In genomic region chr7:141550694-141551079, GRCh38 we compare ENCODE assay signal across 8 cellular contexts. TPM values are rescaled to one million over a fixed set of nuclear protein-coding genes. Genes with fewer than 3 reads are reported as not detected.
DNase-seq lines count a peak whose midpoint lies in the region; FAIRE-seq lines count a peak whose summit lies in the region.

No MANE protein-coding gene starts in this region.

- DNase-seq in NCI-H526 (lab: John Stamatoyannopoulos, UW) (peak; percentile 58), NCI-H526 treated with DMSO at 0.1 percent for 48 hours (lab: John Stamatoyannopoulos, UW) (no peak), adipocyte (ENCODE audit: low read depth) (no peak), iPS DF 6.9 (ENCODE audit: low read depth, low spot score) (no peak), small intestine (no peak), RKO (ENCODE audit: low spot score) (no peak), NCI-H524 (lab: John Stamatoyannopoulos, UW) (no peak)

- H3K4me1 ChIP-seq in HUES6 (ENCODE audit: control insufficient read depth, insufficient read depth, low read length), result peaks cover 12% of the 10 kb centered on the region
- H3K4me1 ChIP-seq in adipocyte (ENCODE audit: control insufficient read depth, insufficient read depth, low read length), result peaks cover 8% of the 10 kb centered on the region
- H3K4me1 ChIP-seq in iPS DF 6.9 (ENCODE audit: control insufficient read depth, insufficient read depth, low read length), result no peaks in the 10 kb centered on the region
- peaks cover 0 to 7% of the 10 kb centered on the region in 2 donors for H3K4me1 ChIP-seq in small intestine (ENCODE audit: control insufficient read depth in 2 of 2, insufficient read depth in 1 of 2, low read depth in 1 of 2, low read length in 1 of 2)

- WGBS in iPS DF 6.9 (ENCODE audit: insufficient coverage, insufficient read length), result no CpG with 5 or more reads among the region's 13 CpGs
- 30 to 41% (median 39%) methylated on average over 13 of the region's 13 CpGs for WGBS in small intestine, 3 donors

- peak overlapping the region; percentile 76 for H3K4me3 ChIP-seq in HUES6 (ENCODE audit: low read depth, low read length)
- peak overlapping the region; percentile 93 for H3K4me3 ChIP-seq in adipocyte (ENCODE audit: low read length)
- peak overlapping the region; percentile 96; the same call in 1 of the 2 replicates for H3K4me3 ChIP-seq in iPS DF 6.9 (ENCODE audit: low read length)
- H3K4me3 ChIP-seq in small intestine (ENCODE audit: low read depth in 1 of 2, low read length in 2 of 2), result peak overlapping the region; percentile 28 to 85

- no peak for FAIRE-seq in small intestine (lab: Jason Lieb, UNC)

- H3K36me3 ChIP-seq in HUES6 (ENCODE audit: control insufficient read depth, insufficient read depth, low read length) (peaks cover 8% of the 10 kb centered on the region; the same call in 1 of the 2 replicates), adipocyte (ENCODE audit: control insufficient read depth, insufficient read depth, low read length, severe bottlenecking) (peaks cover 2% of the 10 kb centered on the region), iPS DF 6.9 (ENCODE audit: control insufficient read depth, insufficient read depth, low read length) (no peaks in the 10 kb centered on the region), small intestine (ENCODE audit: control insufficient read depth in 2 of 2, insufficient read depth in 2 of 2, low read length in 2 of 2) (no peaks in the 10 kb centered on the region)

- H3K9me3 ChIP-seq in HUES6 (ENCODE audit: control insufficient read depth, insufficient read depth, low read depth, low read length) (no peaks in the 10 kb centered on the region), adipocyte (ENCODE audit: control insufficient read depth, low read length) (no peaks in the 10 kb centered on the region), iPS DF 6.9 (ENCODE audit: control insufficient read depth, insufficient read depth, low read length) (no peaks in the 10 kb centered on the region), small intestine (ENCODE audit: control insufficient read depth, low read depth) (no peaks in the 10 kb centered on the region)

- H3K27me3 ChIP-seq in HUES6 (ENCODE audit: control insufficient read depth, insufficient read depth, low read length), result no peaks in the 10 kb centered on the region
- H3K27me3 ChIP-seq in adipocyte (replicated peaks; ENCODE audit: control insufficient read depth, insufficient read depth, low read length), result no peaks in the 10 kb centered on the region
- H3K27me3 ChIP-seq in iPS DF 6.9 (ENCODE audit: control insufficient read depth, insufficient read depth, low read length), result no peaks in the 10 kb centered on the region
- H3K27me3 ChIP-seq in small intestine (ENCODE audit: control insufficient read depth in 2 of 2, insufficient read depth in 2 of 2, low read length in 2 of 2), result no peaks in the 10 kb centered on the region

- H3K9ac ChIP-seq in HUES6 (ENCODE audit: low read length), result peak overlapping the region; percentile 85
- peak overlapping the region; percentile 90 for H3K9ac ChIP-seq in adipocyte (ENCODE audit: low read length)

- H3K27ac ChIP-seq in HUES6 (ENCODE audit: low read depth, low read length) (peak overlapping the region; percentile 44; the same call in 1 of the 2 replicates), iPS DF 6.9 (ENCODE audit: low read length) (no peak overlapping the region), small intestine (ENCODE audit: low read depth in 1 of 2, low read length in 1 of 2) (peak overlapping the region in 1 of 2 donors; percentile 33)

RNA-seq across cellular contexts. Expression of gene AGK, which starts 0.5 kb away (rescaled TPM):
- polyA plus RNA-seq in small intestine, result 10 to 100 TPM in 1 of 3 donors, 1 to 10 TPM in 2; 3.2 to 10.6 (median 4.0) TPM

Comparison
In these comparisons a context has a peak if more than half of its experiments do, and no peak if none do; other contexts are left out.
1. DNase-seq: peak in NCI-H526 (2 of 2); none in NCI-H526 treated with DMSO at 0.1 percent for 48 hours (single experiment), adipocyte (single experiment), iPS DF 6.9 (single experiment), small intestine (single experiment), RKO (single experiment) and NCI-H524 (0 of 2).
2. Peak in every context shown above with its lines, with median percentiles within 50 percentile points of each other: H3K4me3 ChIP-seq.